ENCODE assay signal across 1 cellular context in genomic region chr5:10493884-10494283, GRCh38.
TF ChIP-seq lines count a peak whose summit lies in the region.

No MANE protein-coding gene starts in this region.

TF ChIP-seq in K562, 482 proteins besides CTCF, POLR2A, EP300 and RAD21 (continued from another document):
- TF ChIP-seq CGGBP1 (CRISPR knock-in tag; IDR thresholded peaks at IDR 0.05): no peak
- no peak for TF ChIP-seq ZNF583 (CRISPR knock-in tag; IDR thresholded peaks at IDR 0.05)
- TF ChIP-seq BHLHE40 (IDR thresholded peaks at IDR 0.05; ENCODE audit: low read length): no peak
- no peak for TF ChIP-seq JUND (IDR thresholded peaks at IDR 0.05; ENCODE audit: borderline replicate concordance, low read depth, low read length)
- peak; percentile 46; the same call in 1 of the 3 replicates for TF ChIP-seq JUND (tag; IDR thresholded peaks at IDR 0.05; ENCODE audit: borderline replicate concordance, low read depth, low read length)
- no peak for TF ChIP-seq PHF21A (IDR thresholded peaks at IDR 0.05; ENCODE audit: borderline replicate concordance, low read depth)
- TF ChIP-seq ZNF184 (CRISPR knock-in tag; IDR thresholded peaks at IDR 0.05): no peak
- no peak for TF ChIP-seq MAX (CRISPR knock-in tag; IDR thresholded peaks at IDR 0.05)
- no peak for TF ChIP-seq HLTF (IDR thresholded peaks at IDR 0.05)
- TF ChIP-seq SNRNP70 (optimal IDR thresholded peaks at IDR 0.05; ENCODE audit: low read depth, low read length): no peak
- TF ChIP-seq MAZ (CRISPR knock-in tag; conservative IDR thresholded peaks at IDR 0.05 in 1 of 2, IDR thresholded peaks at IDR 0.05 in 1 of 2): no peak
- no peak for TF ChIP-seq FIP1L1 (IDR thresholded peaks at IDR 0.05; ENCODE audit: low read depth, low read length, poor library complexity, severe bottlenecking)
- TF ChIP-seq ZBED1 (IDR thresholded peaks at IDR 0.05): no peak
- no peak for TF ChIP-seq MXD1 (CRISPR knock-in tag; IDR thresholded peaks at IDR 0.05; ENCODE audit: borderline replicate concordance, poor library complexity, severe bottlenecking)
- no peak for TF ChIP-seq ZBTB1 (CRISPR knock-in tag; IDR thresholded peaks at IDR 0.05; ENCODE audit: borderline replicate concordance, low read depth)
- no peak for TF ChIP-seq ATF1 (CRISPR knock-in tag; IDR thresholded peaks at IDR 0.05)
- TF ChIP-seq ATF1 (tag; IDR thresholded peaks at IDR 0.05): 0 out of 2 replicates have a peak, but pooled peaks have one; percentile 14
- no peak for TF ChIP-seq TGIF2 (CRISPR knock-in tag; IDR thresholded peaks at IDR 0.05)
- TF ChIP-seq MEF2A (IDR thresholded peaks at IDR 0.05; ENCODE audit: control insufficient read depth, low read depth, low read length): no peak
- TF ChIP-seq ATF3 (IDR thresholded peaks at IDR 0.05): peak; percentile 63
- TF ChIP-seq ATF3 (CRISPR knock-in tag; conservative IDR thresholded peaks at IDR 0.05): no peak
- no peak for TF ChIP-seq ZNF133 (CRISPR knock-in tag; IDR thresholded peaks at IDR 0.05)
- TF ChIP-seq TAL1 (IDR thresholded peaks at IDR 0.05): no peak
